19 cellular contexts compared by ENCODE assay signal in the genomic region with DNA sequence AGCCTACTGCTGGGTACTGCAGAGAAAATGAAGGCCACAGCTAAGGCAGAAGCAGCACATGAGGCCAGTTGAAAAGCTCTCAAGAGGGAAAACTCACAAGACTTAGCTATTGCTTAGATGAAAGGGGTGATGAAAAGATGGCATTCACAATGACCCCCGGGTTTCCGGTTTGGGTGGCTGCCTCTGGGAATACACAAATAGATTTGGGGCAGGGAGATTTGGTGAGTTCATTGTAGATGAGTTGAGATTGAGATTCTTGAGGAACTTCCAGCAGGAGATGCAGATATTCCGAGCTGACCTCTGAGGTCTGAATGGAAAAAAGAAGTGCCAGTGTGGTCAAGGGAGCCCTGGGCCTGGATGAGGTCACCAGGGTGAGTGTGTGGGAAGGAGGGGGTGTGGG.
"Had no signal": no experiment of that assay in that cellular context is flagged by ENCODE, and none has a peak within 500 bp of the region (broad histone marks: within the 10 kb centered on the region; RNA-seq: fewer than 3 reads in every experiment).

No MANE protein-coding gene starts in this region.

- H3K9me3 ChIP-seq: heart right ventricle, left lung had no signal

- H3K4me1 Mint-ChIP-seq: activated naive CD4-positive, alpha-beta T cell treated with anti-CD3 and anti-CD28 coated beads, Interleukin-2, amount 10 ng/mL, durations not matched to agents 7 days and 5 days; T-helper 17 cell had no signal

- H3K4me1 ChIP-seq: heart right ventricle, left lung, spleen had no signal

- DNase-seq: activated CD4-positive, alpha-beta T cell treated with anti-CD3 and anti-CD28 coated beads for 1 hour; activated CD4-positive, alpha-beta T cell treated with anti-CD3 and anti-CD28 coated beads, Interleukin-2, amount 50 U/mL, for 1 hour; activated effector memory CD4-positive, alpha-beta T cell treated with anti-CD3 and anti-CD28 coated beads, Interleukin-2, amount 50 U/mL, for 16 hours; activated naive CD4-positive, alpha-beta T cell treated with anti-CD3 and anti-CD28 coated beads, Interleukin-2, amount 10 ng/mL, durations not matched to agents 7 days and 5 days; activated T-cell treated with anti-CD3 and anti-CD28 coated beads for 4 hours; amygdala; cerebellar nuclear complex; heart right ventricle; left lung; naive thymus-derived CD8-positive, alpha-beta T cell; retina; spleen; stimulated activated CD4-positive, alpha-beta T cell treated with anti-CD3 and anti-CD28 coated beads, Interleukin-4, amount 100 ng/mL, for 1 hour; stimulated activated naive CD4-positive, alpha-beta T cell treated with Interleukin-2 at 50 U/mL for 16 hours; SW 1271; T-helper 17 cell; WERI-Rb-1 had no signal

- H3K36me3 ChIP-seq: heart right ventricle, left lung, spleen, WERI-Rb-1 had no signal

- H3K4me3 Mint-ChIP-seq: activated naive CD4-positive, alpha-beta T cell treated with anti-CD3 and anti-CD28 coated beads, Interleukin-2, amount 10 ng/mL, durations not matched to agents 7 days and 5 days; naive thymus-derived CD8-positive, alpha-beta T cell; T-helper 17 cell had no signal

- H3K9me3 Mint-ChIP-seq: activated naive CD4-positive, alpha-beta T cell treated with anti-CD3 and anti-CD28 coated beads, Interleukin-2, amount 10 ng/mL, durations not matched to agents 7 days and 5 days; naive thymus-derived CD8-positive, alpha-beta T cell had no signal

- H3K27ac Mint-ChIP-seq: activated naive CD4-positive, alpha-beta T cell treated with anti-CD3 and anti-CD28 coated beads, Interleukin-2, amount 10 ng/mL, durations not matched to agents 7 days and 5 days; naive thymus-derived CD8-positive, alpha-beta T cell; T-helper 17 cell had no signal

- H3K27ac ChIP-seq: coronary artery, epithelial cell of prostate, heart right ventricle, left lung, spleen, WERI-Rb-1 had no signal

- ATAC-seq: heart right ventricle; left lung; naive thymus-derived CD8-positive, alpha-beta T cell; T-helper 17 cell had no signal

- H3K36me3 Mint-ChIP-seq: activated naive CD4-positive, alpha-beta T cell treated with anti-CD3 and anti-CD28 coated beads, Interleukin-2, amount 10 ng/mL, durations not matched to agents 7 days and 5 days had no signal

- H3K4me3 ChIP-seq: coronary artery, heart right ventricle, left lung, spleen had no signal
